23 cellular contexts compared by ENCODE assay signal in the genomic region with DNA sequence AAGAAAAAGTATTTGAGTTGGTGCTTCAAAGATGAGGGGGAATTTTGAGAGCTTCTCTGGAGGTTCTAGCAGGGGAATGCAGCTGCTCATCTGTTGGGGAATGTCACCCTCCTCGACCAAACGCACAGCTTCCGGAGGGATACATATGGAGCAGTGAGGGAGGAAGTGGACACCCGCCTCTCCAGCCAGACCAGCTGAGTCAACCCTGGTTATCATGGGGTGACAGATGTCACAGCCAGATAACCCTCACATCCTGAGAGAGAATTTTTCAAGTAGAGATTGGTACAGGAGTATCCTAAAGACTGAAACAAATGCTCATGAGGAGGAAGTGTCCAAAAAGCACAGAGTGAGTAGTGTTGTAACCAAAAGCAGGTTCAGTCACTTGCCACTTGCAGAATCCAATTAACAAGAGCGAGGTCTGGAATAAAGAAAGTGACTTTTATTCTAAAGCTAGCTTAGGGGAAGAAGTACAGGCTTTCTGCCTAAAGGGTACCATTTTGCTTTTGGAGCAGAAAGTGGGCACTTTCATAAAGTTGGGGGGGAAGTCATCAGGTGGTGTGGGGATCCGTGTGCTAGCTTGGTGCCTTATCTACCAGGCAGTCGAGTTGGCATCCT.
"Had no signal": no experiment of that assay in that cellular context is flagged by ENCODE, and none has a peak within 500 bp of the region (broad histone marks: within the 10 kb centered on the region; RNA-seq: fewer than 3 reads in every experiment).

No MANE protein-coding gene starts in this region.

- H3K4me1 Mint-ChIP-seq: activated CD4-positive, alpha-beta T cell treated with anti-CD3 and anti-CD28 coated beads, Interleukin-2, amount 10 ng/mL, durations not matched to agents 7 days and 5 days; activated naive CD8-positive, alpha-beta T cell treated with anti-CD3 and anti-CD28 coated beads, Interleukin-2, amount 50 U/mL, for 24 hours; brain; natural killer cell had no signal

- FAIRE-seq: pancreas, TTC549 had no signal

- H3K27me3 Mint-ChIP-seq: activated CD4-positive, alpha-beta T cell treated with anti-CD3 and anti-CD28 coated beads, Interleukin-2, amount 10 ng/mL, durations not matched to agents 7 days and 5 days; activated naive CD8-positive, alpha-beta T cell treated with anti-CD3 and anti-CD28 coated beads, Interleukin-2, amount 50 U/mL, for 24 hours; brain; effector memory CD8-positive, alpha-beta T cell had no signal

- H3K36me3 ChIP-seq: heart left ventricle, left ventricle myocardium inferior, pancreas, right lobe of liver, spleen, upper lobe of right lung had no signal

- H3K27ac Mint-ChIP-seq: activated CD4-positive, alpha-beta T cell treated with anti-CD3 and anti-CD28 coated beads, Interleukin-2, amount 10 ng/mL, durations not matched to agents 7 days and 5 days; activated CD8-positive, alpha-beta T cell treated with anti-CD3 and anti-CD28 coated beads, Interleukin-2, amount 10 ng/mL, durations not matched to agents 7 days and 5 days; activated naive CD4-positive, alpha-beta T cell treated with anti-CD3 and anti-CD28 coated beads for 36 hours; activated naive CD8-positive, alpha-beta T cell treated with anti-CD3 and anti-CD28 coated beads, Interleukin-2, amount 50 U/mL, for 24 hours; brain; effector memory CD8-positive, alpha-beta T cell; natural killer cell had no signal

- H3K9me3 ChIP-seq: heart left ventricle, left ventricle myocardium inferior, mucosa of descending colon, pancreas, right lobe of liver, spleen, upper lobe of right lung had no signal

- H3K4me3 Mint-ChIP-seq: activated CD4-positive, alpha-beta T cell treated with anti-CD3 and anti-CD28 coated beads, Interleukin-2, amount 10 ng/mL, durations not matched to agents 7 days and 5 days; activated CD8-positive, alpha-beta T cell treated with anti-CD3 and anti-CD28 coated beads, Interleukin-2, amount 10 ng/mL, durations not matched to agents 7 days and 5 days; activated naive CD4-positive, alpha-beta T cell treated with anti-CD3 and anti-CD28 coated beads for 36 hours; activated naive CD8-positive, alpha-beta T cell treated with anti-CD3 and anti-CD28 coated beads, Interleukin-2, amount 50 U/mL, for 24 hours; activated T-cell treated with anti-CD3 and anti-CD28 coated beads, Interleukin-2, amount 50 U/mL, for 4 hours; brain; effector memory CD8-positive, alpha-beta T cell; natural killer cell had no signal

- H3K9me3 Mint-ChIP-seq: activated CD4-positive, alpha-beta T cell treated with anti-CD3 and anti-CD28 coated beads, Interleukin-2, amount 10 ng/mL, durations not matched to agents 7 days and 5 days; activated naive CD8-positive, alpha-beta T cell treated with anti-CD3 and anti-CD28 coated beads, Interleukin-2, amount 50 U/mL, for 24 hours; activated T-cell treated with anti-CD3 and anti-CD28 coated beads, Interleukin-2, amount 50 U/mL, for 4 hours; brain had no signal

- H3K36me3 Mint-ChIP-seq: brain, natural killer cell had no signal

- DNase-seq: activated CD4-positive, alpha-beta T cell treated with anti-CD3 and anti-CD28 coated beads, Interleukin-2, amount 10 ng/mL, durations not matched to agents 7 days and 5 days; activated CD8-positive, alpha-beta T cell treated with anti-CD3 and anti-CD28 coated beads, Interleukin-2, amount 10 ng/mL, durations not matched to agents 7 days and 5 days; activated naive CD4-positive, alpha-beta T cell treated with anti-CD3 and anti-CD28 coated beads for 36 hours; activated naive CD8-positive, alpha-beta T cell treated with anti-CD3 and anti-CD28 coated beads, Interleukin-2, amount 50 U/mL, for 24 hours; activated T-cell treated with anti-CD3 and anti-CD28 coated beads, Interleukin-2, amount 50 U/mL, for 4 hours; anterior cingulate cortex; caudate nucleus; effector memory CD8-positive, alpha-beta T cell; foreskin melanocyte; heart left ventricle; left ventricle myocardium inferior; mammary epithelial cell; mucosa of descending colon; natural killer cell; pancreas; right lobe of liver; spleen; stimulated activated naive CD4-positive, alpha-beta T cell; T-helper 2 cell; upper lobe of right lung had no signal

- H3K4me1 ChIP-seq: heart left ventricle, left ventricle myocardium inferior, pancreas, right lobe of liver, upper lobe of right lung had no signal

- H3K27ac ChIP-seq: heart left ventricle, left ventricle myocardium inferior, pancreas, right lobe of liver, spleen, upper lobe of right lung had no signal

- H3K27me3 ChIP-seq: pancreas, right lobe of liver, spleen had no signal

- H3K4me3 ChIP-seq: heart left ventricle, left ventricle myocardium inferior, mucosa of descending colon, pancreas, right lobe of liver, spleen, upper lobe of right lung had no signal

- ATAC-seq: activated CD4-positive, CD25-positive, alpha-beta regulatory T cell treated with anti-CD3 and anti-CD28 coated beads, Interleukin-2, amount 50 U/mL, for 24 hours; activated CD8-positive, alpha-beta T cell treated with anti-CD3 and anti-CD28 coated beads, Interleukin-2, amount 10 ng/mL, durations not matched to agents 7 days and 5 days; activated naive CD8-positive, alpha-beta T cell treated with anti-CD3 and anti-CD28 coated beads, Interleukin-2, amount 50 U/mL, for 24 hours; activated T-cell treated with anti-CD3 and anti-CD28 coated beads, Interleukin-2, amount 50 U/mL, for 4 hours; effector memory CD8-positive, alpha-beta T cell; heart left ventricle; mucosa of descending colon; natural killer cell; pancreas; upper lobe of right lung had no signal
